Comparison of ENCODE assay signal across 8 cellular contexts in genomic region chr9:33676746-33677505, GRCh38.
DNase-seq lines count a peak whose midpoint lies in the region; ATAC-seq, FAIRE-seq and TF ChIP-seq lines count a peak whose summit lies in the region.

No MANE protein-coding gene starts in this region.

- H3K4me1 Mint-ChIP-seq in GM23338: peaks cover 18% of the 10 kb centered on the region
- no peaks in the 10 kb centered on the region for H3K4me1 Mint-ChIP-seq in progenitor cell of endocrine pancreas (ENCODE audit: low read depth)

- H3K4me3 Mint-ChIP-seq in GM23338 (peak overlapping the region; percentile 88), progenitor cell of endocrine pancreas (ENCODE audit: low read depth) (peak overlapping the region; percentile 88)

- CTCF ChIA-PET in AG04450 (lab: Charles Lee) (no interaction called here), PC-9 (lab: Charles Lee) (no interaction called here)

- no peaks in the 10 kb centered on the region for H3K79me2 ChIP-seq in GM23338 (replicated peaks; ENCODE audit: insufficient read depth)
- no peaks in the 10 kb centered on the region for H3K79me2 ChIP-seq in PC-9 (ENCODE audit: low read depth)

- H3K4me2 ChIP-seq in GM23338 (peak overlapping the region; percentile 78), PC-9 (peak overlapping the region; percentile 68)

- peak; percentile 92 for ATAC-seq in GM23338

- H3K27ac ChIP-seq in AG04450 (ENCODE audit: low read depth, low read length) (no peak overlapping the region), GM23338 (ENCODE audit: low read depth) (0 out of 2 replicates have a peak overlapping the region, but pooled peaks have one; percentile 70), PC-9 (no peak overlapping the region), right atrium auricular region (peak overlapping the region; percentile 78 to 80)

- POLR2A ChIA-PET in AG04450 (lab: Yijun Ruan, JAX) (no interaction called here), PC-9 (lab: Charles Lee; ENCODE audit: unreplicated experiment) (no interaction called here)

- H4K20me1 ChIP-seq in GM23338 (replicated peaks; ENCODE audit: insufficient read depth) (no peaks in the 10 kb centered on the region), PC-9 (ENCODE audit: insufficient read depth) (no peaks in the 10 kb centered on the region)

- DNase-seq in AG04450 (ENCODE audit: low read depth, low spot score): no peak
- peak; percentile 65 for DNase-seq in GM23338 (ENCODE audit: low spot score)
- peak in 1 of 2 experiments; percentile 9 for DNase-seq in PC-9
- peak; percentile 55 for DNase-seq in adipocyte (ENCODE audit: low read depth)
- no peak for DNase-seq in right atrium auricular region (ENCODE audit: low spot score)
- DNase-seq in progenitor cell of endocrine pancreas (ENCODE audit: low spot score, unreplicated experiment): peak; percentile 33
- DNase-seq in SKM-1 treated with dmso at 0.1 percent for 144 hours (lab: John Stamatoyannopoulos, UW; ENCODE audit: unreplicated experiment): no peak
- no peak for DNase-seq in D721Med (ENCODE audit: insufficient read length, low spot score)

- H3K9me3 ChIP-seq in AG04450 (ENCODE audit: control insufficient read depth, insufficient read depth, low read length) (no peaks in the 10 kb centered on the region; the same call in 1 of the 2 replicates), PC-9 (ENCODE audit: insufficient read depth, low read depth) (no peaks in the 10 kb centered on the region), adipocyte (ENCODE audit: control insufficient read depth, low read length) (no peaks in the 10 kb centered on the region), right atrium auricular region (no peaks in the 10 kb centered on the region)

- H3K36me3 Mint-ChIP-seq in GM23338 (ENCODE audit: low read depth) (no peaks in the 10 kb centered on the region), progenitor cell of endocrine pancreas (ENCODE audit: insufficient read depth) (no peaks in the 10 kb centered on the region)

- intact Hi-C loops in PC-9 (cut with micrococcal nuclease; ENCODE audit: unreplicated experiment): no loop called here

- peak overlapping the region; percentile 67 for H2AFZ ChIP-seq in GM23338
- 0 out of 2 replicates have a peak overlapping the region, but pooled peaks have one; percentile 64 for H2AFZ ChIP-seq in PC-9

- H3K27me3 Mint-ChIP-seq in GM23338 (ENCODE audit: insufficient read depth, low read depth, poor library complexity) (peaks cover 7% of the 10 kb centered on the region), progenitor cell of endocrine pancreas (peaks cover 33% of the 10 kb centered on the region)

- H3K27me3 ChIP-seq in AG04450 (ENCODE audit: control insufficient read depth, insufficient read depth, low read length) (peaks cover 28% of the 10 kb centered on the region), GM23338 (ENCODE audit: insufficient read depth) (0 out of 2 replicates have a peak, but pooled peaks cover 4% of the 10 kb centered on the region), PC-9 (ENCODE audit: insufficient read depth, low read depth) (peaks cover 6% of the 10 kb centered on the region; the same call in 1 of the 2 replicates), adipocyte (replicated peaks; ENCODE audit: control insufficient read depth, insufficient read depth, low read length) (no peaks in the 10 kb centered on the region), right atrium auricular region (no peaks in the 10 kb centered on the region)

- H3K9me2 ChIP-seq in GM23338 (ENCODE audit: insufficient read depth) (no peaks in the 10 kb centered on the region), PC-9 (ENCODE audit: insufficient read depth) (no peaks in the 10 kb centered on the region)

- H3K9me3 Mint-ChIP-seq in GM23338 (no peaks in the 10 kb centered on the region), progenitor cell of endocrine pancreas (ENCODE audit: low read depth) (peaks cover 4% of the 10 kb centered on the region)

- peaks cover 8% of the 10 kb centered on the region for H3K4me1 ChIP-seq in GM23338 (ENCODE audit: insufficient read depth)
- no peaks in the 10 kb centered on the region for H3K4me1 ChIP-seq in PC-9 (replicated peaks; ENCODE audit: insufficient read depth)
- H3K4me1 ChIP-seq in adipocyte (ENCODE audit: control insufficient read depth, insufficient read depth, low read length): no peaks in the 10 kb centered on the region
- H3K4me1 ChIP-seq in right atrium auricular region: no peaks in the 10 kb centered on the region

- peak overlapping the region; percentile 80 for H3K27ac Mint-ChIP-seq in GM23338
- H3K27ac Mint-ChIP-seq in progenitor cell of endocrine pancreas: peak overlapping the region; percentile 91

- H3K36me3 ChIP-seq in GM23338 (ENCODE audit: insufficient read depth): no peaks in the 10 kb centered on the region
- H3K36me3 ChIP-seq in PC-9 (ENCODE audit: low read depth): no peaks in the 10 kb centered on the region
- no peaks in the 10 kb centered on the region for H3K36me3 ChIP-seq in adipocyte (ENCODE audit: control insufficient read depth, insufficient read depth, low read length, severe bottlenecking)
- no peaks in the 10 kb centered on the region for H3K36me3 ChIP-seq in right atrium auricular region

- H3K4me3 ChIP-seq in AG04450 (ENCODE audit: low read depth, low read length) (peak overlapping the region; percentile 50), GM23338 (peak overlapping the region; percentile 62), PC-9 (peak overlapping the region; percentile 53; the same call in 1 of the 2 replicates), adipocyte (ENCODE audit: low read length) (peak overlapping the region; percentile 81), right atrium auricular region (peak overlapping the region; percentile 50 to 64)

- FAIRE-seq in D721Med (lab: Jason Lieb, UNC): no peak

- H3F3A ChIP-seq in GM23338 (replicated peaks; ENCODE audit: low read depth) (no peaks in the 10 kb centered on the region; the same call in 1 of the 2 replicates), PC-9 (ENCODE audit: insufficient read depth, low read depth) (no peaks in the 10 kb centered on the region)

- BruUV-seq in PC-9 (replicated peaks; lab: Mats Ljungman, UMichigan): no TSS peak

- H3K9ac ChIP-seq in adipocyte (ENCODE audit: low read length): peak overlapping the region; percentile 76

- TF ChIP-seq CTCF in AG04450 (IDR thresholded peaks at IDR 0.05; ENCODE audit: low read depth, low read length) (no peak), GM23338 (conservative IDR thresholded peaks at IDR 0.05; ENCODE audit: low read depth in 2 of 2) (no peak), PC-9 (conservative IDR thresholded peaks at IDR 0.05) (no peak), right atrium auricular region (IDR thresholded peaks at IDR 0.05) (no peak), progenitor cell of endocrine pancreas (IDR thresholded peaks at IDR 0.05; ENCODE audit: unreplicated experiment) (no peak), D721Med (IDR thresholded peaks at IDR 0.05; ENCODE audit: insufficient read depth, missing control alignments) (no peak)

TF ChIP-seq in GM23338, 12 proteins besides CTCF, POLR2A, EP300 and RAD21 (continues in another document):
- TF ChIP-seq EZH2phosphoT487 (IDR thresholded peaks at IDR 0.05; ENCODE audit: unreplicated experiment) (no peak), ZNF331 (CRISPR knock-in tag; IDR thresholded peaks at IDR 0.05; ENCODE audit: low read depth) (peak; percentile 43; the same call in 1 of the 2 replicates), EZH2 (IDR thresholded peaks at IDR 0.05; ENCODE audit: low read depth, unreplicated experiment) (no peak), POLR2AphosphoS5 (IDR thresholded peaks at IDR 0.05; ENCODE audit: low read depth) (peak; percentile 34), REST (IDR thresholded peaks at IDR 0.05; ENCODE audit: unreplicated experiment) (no peak)

Comparison
In these comparisons a context has a peak if more than half of its experiments do, and no peak if none do; other contexts are left out.
1. DNase-seq: peak in GM23338 (single experiment), adipocyte (single experiment) and progenitor cell of endocrine pancreas (single experiment); none in AG04450 (single experiment), right atrium auricular region (single experiment), SKM-1 treated with dmso at 0.1 percent for 144 hours (single experiment) and D721Med (single experiment).
2. H3K27ac ChIP-seq: peak in GM23338 (single experiment) and right atrium auricular region (2 of 2); none in AG04450 (single experiment) and PC-9 (single experiment).
3. Peak in every context shown above with its lines, with median percentiles within 50 percentile points of each other: H3K4me3 ChIP-seq.